Comparison of ENCODE assay signal across 28 cellular contexts in genomic region chr14:57069702-57070101, GRCh38.
"Had no signal": no experiment of that assay in that cellular context is flagged by ENCODE, and none has a peak within 500 bp of the region (broad histone marks: within the 10 kb centered on the region; RNA-seq: fewer than 3 reads in every experiment).

No MANE protein-coding gene starts in this region.

- H3K9me3 ChIP-seq: esophagus muscularis mucosa, gastrocnemius medialis, heart left ventricle had no signal

- H3K4me3 ChIP-seq: coronary artery, dorsolateral prefrontal cortex, esophagus muscularis mucosa, gastrocnemius medialis, heart left ventricle had no signal

- H3K4me3 Mint-ChIP-seq: activated CD4-positive, alpha-beta memory T cell treated with anti-CD3 and anti-CD28 coated beads, Interleukin-2, amount 10 ng/mL, durations not matched to agents 7 days and 5 days; activated CD4-positive, alpha-beta T cell treated with anti-CD3 and anti-CD28 coated beads, Interleukin-2, amount 10 ng/mL, durations not matched to agents 7 days and 5 days; activated naive CD4-positive, alpha-beta T cell treated with anti-CD3 and anti-CD28 coated beads, Interleukin-2, amount 10 ng/mL, durations not matched to agents 7 days and 5 days; activated naive CD8-positive, alpha-beta T cell treated with anti-CD3 and anti-CD28 coated beads, Interleukin-2, amount 10 ng/mL, durations not matched to agents 7 days and 5 days; activated T-cell treated with anti-CD3 and anti-CD28 coated beads, Interleukin-2, amount 50 U/mL, for 24 hours; activated T-cell treated with anti-CD3 and anti-CD28 coated beads, Interleukin-2, amount 50 U/mL, for 72 hours; central memory CD8-positive, alpha-beta T cell; dendritic cell treated with granulocyte-macrophage colony-stimulating factor and Interleukin-4, amounts not matched to agents 40 ng/mL and 50 ng/mL, for 4 days had no signal

- H3K27ac Mint-ChIP-seq: activated CD4-positive, alpha-beta memory T cell treated with anti-CD3 and anti-CD28 coated beads, Interleukin-2, amount 10 ng/mL, durations not matched to agents 7 days and 5 days; activated CD4-positive, alpha-beta T cell treated with anti-CD3 and anti-CD28 coated beads, Interleukin-2, amount 10 ng/mL, durations not matched to agents 7 days and 5 days; activated naive CD4-positive, alpha-beta T cell treated with anti-CD3 and anti-CD28 coated beads, Interleukin-2, amount 10 ng/mL, durations not matched to agents 7 days and 5 days; activated naive CD4-positive, alpha-beta T cell treated with anti-CD3 and anti-CD28 coated beads, Interleukin-2, amount 50 U/mL, for 72 hours; activated naive CD8-positive, alpha-beta T cell treated with anti-CD3 and anti-CD28 coated beads, Interleukin-2, amount 10 ng/mL, durations not matched to agents 7 days and 5 days; activated T-cell treated with anti-CD3 and anti-CD28 coated beads, Interleukin-2, amount 50 U/mL, for 24 hours; activated T-cell treated with anti-CD3 and anti-CD28 coated beads, Interleukin-2, amount 50 U/mL, for 72 hours; dendritic cell treated with granulocyte-macrophage colony-stimulating factor and Interleukin-4, amounts not matched to agents 40 ng/mL and 50 ng/mL, for 4 days had no signal

- H3K4me1 Mint-ChIP-seq: activated CD4-positive, alpha-beta memory T cell treated with anti-CD3 and anti-CD28 coated beads, Interleukin-2, amount 10 ng/mL, durations not matched to agents 7 days and 5 days; activated CD4-positive, alpha-beta T cell treated with anti-CD3 and anti-CD28 coated beads, Interleukin-2, amount 10 ng/mL, durations not matched to agents 7 days and 5 days; activated naive CD4-positive, alpha-beta T cell treated with anti-CD3 and anti-CD28 coated beads, Interleukin-2, amount 10 ng/mL, durations not matched to agents 7 days and 5 days; central memory CD8-positive, alpha-beta T cell had no signal

- H3K27me3 ChIP-seq: brain microvascular endothelial cell had no signal

- H3K9me3 Mint-ChIP-seq: activated CD4-positive, alpha-beta memory T cell treated with anti-CD3 and anti-CD28 coated beads, Interleukin-2, amount 10 ng/mL, durations not matched to agents 7 days and 5 days; activated CD4-positive, alpha-beta T cell treated with anti-CD3 and anti-CD28 coated beads, Interleukin-2, amount 10 ng/mL, durations not matched to agents 7 days and 5 days; activated naive CD4-positive, alpha-beta T cell treated with anti-CD3 and anti-CD28 coated beads, Interleukin-2, amount 10 ng/mL, durations not matched to agents 7 days and 5 days; activated naive CD4-positive, alpha-beta T cell treated with anti-CD3 and anti-CD28 coated beads, Interleukin-2, amount 50 U/mL, for 72 hours; activated naive CD8-positive, alpha-beta T cell treated with anti-CD3 and anti-CD28 coated beads, Interleukin-2, amount 10 ng/mL, durations not matched to agents 7 days and 5 days; activated T-cell treated with anti-CD3 and anti-CD28 coated beads, Interleukin-2, amount 50 U/mL, for 24 hours; activated T-cell treated with anti-CD3 and anti-CD28 coated beads, Interleukin-2, amount 50 U/mL, for 72 hours; central memory CD8-positive, alpha-beta T cell; dendritic cell treated with granulocyte-macrophage colony-stimulating factor and Interleukin-4, amounts not matched to agents 40 ng/mL and 50 ng/mL, for 4 days had no signal

- ATAC-seq: activated naive CD4-positive, alpha-beta T cell treated with anti-CD3 and anti-CD28 coated beads, Interleukin-2, amount 50 U/mL, for 72 hours; activated T-cell treated with anti-CD3 and anti-CD28 coated beads, Interleukin-2, amount 50 U/mL, for 72 hours; foreskin keratinocyte; gastrocnemius medialis; heart left ventricle had no signal

- H3K4me1 ChIP-seq: esophagus muscularis mucosa, foreskin keratinocyte, gastrocnemius medialis, heart left ventricle had no signal

- H3K36me3 ChIP-seq: brain microvascular endothelial cell, esophagus muscularis mucosa, gastrocnemius medialis, heart left ventricle had no signal

- H3K27ac ChIP-seq: brain microvascular endothelial cell, coronary artery, dorsolateral prefrontal cortex, esophagus muscularis mucosa, foreskin keratinocyte, gastrocnemius medialis, heart left ventricle had no signal

- DNase-seq: activated CD4-positive, alpha-beta memory T cell treated with anti-CD3 and anti-CD28 coated beads, Interleukin-2, amount 10 ng/mL, durations not matched to agents 7 days and 5 days; activated CD4-positive, alpha-beta T cell treated with anti-CD3 and anti-CD28 coated beads for 4 hours; activated CD4-positive, alpha-beta T cell treated with anti-CD3 and anti-CD28 coated beads, Interleukin-2, amount 10 ng/mL, durations not matched to agents 7 days and 5 days; activated CD4-positive, alpha-beta T cell treated with anti-CD3 and anti-CD28 coated beads, Interleukin-2, amount 50 U/mL, for 4 hours; activated CD4-positive, CD25-positive, alpha-beta regulatory T cell; activated CD4-positive, CD25-positive, alpha-beta regulatory T cell treated with anti-CD3 and anti-CD28 coated beads, Interleukin-2, amount 50 U/mL, for 72 hours; activated CD8-positive, alpha-beta memory T cell treated with anti-CD3 and anti-CD28 coated beads, Interleukin-2, amount 50 U/mL, for 48 hours; activated gamma-delta T cell; activated naive CD4-positive, alpha-beta T cell; activated naive CD4-positive, alpha-beta T cell treated with anti-CD3 and anti-CD28 coated beads, Interleukin-2, amount 10 ng/mL, durations not matched to agents 7 days and 5 days; activated naive CD8-positive, alpha-beta T cell treated with anti-CD3 and anti-CD28 coated beads, Interleukin-2, amount 10 ng/mL, durations not matched to agents 7 days and 5 days; activated T-cell treated with anti-CD3 and anti-CD28 coated beads for 4 hours; activated T-cell treated with anti-CD3 and anti-CD28 coated beads, Interleukin-2, amount 50 U/mL, for 24 hours; activated T-cell treated with anti-CD3 and anti-CD28 coated beads, Interleukin-2, amount 50 U/mL, for 72 hours; brain microvascular endothelial cell; dorsolateral prefrontal cortex; effector memory CD4-positive, alpha-beta T cell; erythroblast; foreskin keratinocyte; gastrocnemius medialis; glutamatergic neuron; heart left ventricle; T-helper 2 cell had no signal

- H3K36me3 Mint-ChIP-seq: activated naive CD4-positive, alpha-beta T cell treated with anti-CD3 and anti-CD28 coated beads, Interleukin-2, amount 10 ng/mL, durations not matched to agents 7 days and 5 days; activated naive CD4-positive, alpha-beta T cell treated with anti-CD3 and anti-CD28 coated beads, Interleukin-2, amount 50 U/mL, for 72 hours; activated naive CD8-positive, alpha-beta T cell treated with anti-CD3 and anti-CD28 coated beads, Interleukin-2, amount 10 ng/mL, durations not matched to agents 7 days and 5 days had no signal
